ENCODE assay signal across 8 cellular contexts in genomic region chr4:27861381-27861787, GRCh38.
DNase-seq lines count a peak whose midpoint lies in the region; ATAC-seq and TF ChIP-seq lines count a peak whose summit lies in the region.

No MANE protein-coding gene starts in this region.

- DNase-seq in DMS53 (lab: John Stamatoyannopoulos, UW) (peak; percentile 84), brain pericyte (ENCODE audit: low read depth, low spot score) (peak; percentile 22), lower lobe of right lung (no peak), NCI-H1092 (lab: John Stamatoyannopoulos, UW) (no peak), Karpas-422 (no peak), NCI-H2196 (lab: John Stamatoyannopoulos, UW; ENCODE audit: unreplicated experiment) (no peak)
- DNase-seq in stimulated activated CD4-positive, alpha-beta T cell treated with anti-CD3 and anti-CD28 coated beads, Interleukin-4, amount 100 ng/mL, for 24 hours = no peak

- intact Hi-C loops in lower lobe of right lung (cut with DNase I) = no loop called here

- TF ChIP-seq CTCF in Loucy (conservative IDR thresholded peaks at IDR 0.05; ENCODE audit: low read length) (peak; percentile 31; the same call in 1 of the 2 replicates), lower lobe of right lung (IDR thresholded peaks at IDR 0.05) (peak; percentile 34)

- H3K9ac ChIP-seq in Loucy (ENCODE audit: low read depth, low read length, poor library complexity, severe bottlenecking) (no peak overlapping the region), Karpas-422 (ENCODE audit: low read length) (no peak overlapping the region)

- H4K20me1 ChIP-seq in Loucy (ENCODE audit: insufficient read depth, low read length, poor library complexity, severe bottlenecking) (no peaks in the 10 kb centered on the region), Karpas-422 (ENCODE audit: insufficient read depth, low read depth, low read length) (no peaks in the 10 kb centered on the region)

- H2AFZ ChIP-seq in Loucy (ENCODE audit: low read length) = no peak overlapping the region
- no peak overlapping the region for H2AFZ ChIP-seq in Karpas-422 (ENCODE audit: low read length)

- H3K4me1 ChIP-seq in Loucy (ENCODE audit: insufficient read depth, low read length, poor library complexity, severe bottlenecking) (no peaks in the 10 kb centered on the region), lower lobe of right lung (no peaks in the 10 kb centered on the region), Karpas-422 (ENCODE audit: low read length) (no peaks in the 10 kb centered on the region)

- H3K9me2 ChIP-seq in Loucy (replicated peaks; ENCODE audit: low read depth, low read length) (no peaks in the 10 kb centered on the region; the same call in 1 of the 2 replicates), Karpas-422 (replicated peaks; ENCODE audit: insufficient read depth, low read length) (no peaks in the 10 kb centered on the region; the same call in 1 of the 2 replicates)

- H3K36me3 ChIP-seq in Loucy (ENCODE audit: insufficient read depth, low read length) (no peaks in the 10 kb centered on the region), lower lobe of right lung (no peaks in the 10 kb centered on the region), Karpas-422 (ENCODE audit: insufficient read depth, low read length) (no peaks in the 10 kb centered on the region)

- no peak overlapping the region for H3K4me2 ChIP-seq in Loucy (ENCODE audit: low read depth, low read length, poor library complexity, severe bottlenecking)
- H3K4me2 ChIP-seq in Karpas-422 (ENCODE audit: low read depth, low read length, poor library complexity, severe bottlenecking) = no peak overlapping the region

- H3K79me2 ChIP-seq in Loucy (ENCODE audit: insufficient read depth, low read length) (no peaks in the 10 kb centered on the region), Karpas-422 (ENCODE audit: low read length) (no peaks in the 10 kb centered on the region)

- ATAC-seq in lower lobe of right lung = peak; percentile 53 to 76

- H3K9me3 ChIP-seq in Loucy (ENCODE audit: insufficient read depth, low read depth, low read length) (no peaks in the 10 kb centered on the region), lower lobe of right lung (no peaks in the 10 kb centered on the region), Karpas-422 (ENCODE audit: low read length) (peaks cover 3% of the 10 kb centered on the region; the same call in 1 of the 2 replicates)

- H3K27me3 ChIP-seq in Loucy (ENCODE audit: insufficient read depth, low read length, poor library complexity, severe bottlenecking) = no peaks in the 10 kb centered on the region
- H3K27me3 ChIP-seq in lower lobe of right lung (ENCODE audit: low read depth) = no peaks in the 10 kb centered on the region
- H3K27me3 ChIP-seq in Karpas-422 (ENCODE audit: low read length) = no peaks in the 10 kb centered on the region

- no peak overlapping the region for H3K27ac ChIP-seq in lower lobe of right lung
- no peak overlapping the region for H3K27ac ChIP-seq in Karpas-422 (ENCODE audit: low read length)

- H3F3A ChIP-seq in Loucy (ENCODE audit: low read depth) = no peaks in the 10 kb centered on the region

- H3K4me3 ChIP-seq in Loucy (ENCODE audit: low read length, poor library complexity, severe bottlenecking) (no peak overlapping the region), lower lobe of right lung (no peak overlapping the region), Karpas-422 (ENCODE audit: low read length) (no peak overlapping the region)

Comparison
In these comparisons a context has a peak if more than half of its experiments do, and no peak if none do; other contexts are left out.
1. DNase-seq: peak in DMS53 (single experiment) and brain pericyte (single experiment); none in lower lobe of right lung (single experiment), NCI-H1092 (single experiment), Karpas-422 (single experiment), NCI-H2196 (single experiment) and stimulated activated CD4-positive, alpha-beta T cell treated with anti-CD3 and anti-CD28 coated beads, Interleukin-4, amount 100 ng/mL, for 24 hours (single experiment).